8 cellular contexts compared by ENCODE assay signal in genomic region chr1:110879758-110880606, GRCh38. TPM values are rescaled to one million over a fixed set of nuclear protein-coding genes. Genes with fewer than 3 reads are reported as not detected.
DNase-seq lines count a peak whose midpoint lies in the region; ATAC-seq, FAIRE-seq and TF ChIP-seq lines count a peak whose summit lies in the region.

No MANE protein-coding gene starts in this region.

- peak overlapping the region; percentile 5; the same call in 1 of the 2 replicates for H3K4me3 ChIP-seq in K562

- POLR2A ChIA-PET in K562 (lab: Yijun Ruan, JAX): interaction anchor here (1.4 to 2.4 kb wide), 2 partner anchors 11 to 18 kb away, joined by 3 to 11 read pairs; no protein-coding TSS in a partner anchor

- in situ Hi-C loops in K562 (cut with MboI): no loop called here

- 6% methylated on average over 7 of the region's 7 CpGs for WGBS in K562 (ENCODE audit: insufficient coverage, low coverage, missing lambda C conversion rate)

- H3K36me3 ChIP-seq in K562 (ENCODE audit: control insufficient read depth, insufficient read depth, low read length): peaks cover 8% of the 10 kb centered on the region; the same call in 2 of the 3 replicates

- no peaks in the 10 kb centered on the region for H3K9me3 ChIP-seq in K562 (replicated peaks; ENCODE audit: control insufficient read depth, insufficient read depth, low read depth, low read length)

- DNase-seq in SKM-1 (lab: John Stamatoyannopoulos, UW; ENCODE audit: unreplicated experiment): peak; percentile 27
- DNase-seq in K562 (ENCODE audit: extremely low read depth in 1 of 4, low spot score in 3 of 4): peak; percentile 58 to 95 (median 76)
- DNase-seq in stimulated activated CD8-positive, alpha-beta memory T cell treated with anti-CD3 and anti-CD28 coated beads, Interleukin-4, amount 100 ng/mL, for 48 hours: peak; percentile 69
- DNase-seq in germinal center (ENCODE audit: low spot score): no peak
- no peak for DNase-seq in posterior cingulate gyrus

- BruUV-seq in K562 (replicated peaks; lab: Mats Ljungman, UMichigan): TSS peak; percentile 96

- peak overlapping the region; percentile 76 for H3K4me2 ChIP-seq in K562 (ENCODE audit: insufficient read depth, low read length)

- peak overlapping the region; percentile 87 for H2AFZ ChIP-seq in K562 (ENCODE audit: low read depth, low read length)

- peak overlapping the region in 1 of 2 experiments; percentile 64; a peak in 3 of 4 replicates for H3K9ac ChIP-seq in K562 (ENCODE audit: insufficient read depth in 1 of 2, low read depth in 2 of 2, low read length in 2 of 2)

- H3K79me2 ChIP-seq in K562 (ENCODE audit: control insufficient read depth, insufficient read depth, low read length): peaks cover 94% of the 10 kb centered on the region

- peak in 1 of 2 experiments; percentile 15; a peak in 1 of 4 replicates for TF ChIP-seq RAD21 in K562 (CRISPR knock-in tag; conservative IDR thresholded peaks at IDR 0.05 in 1 of 2, IDR thresholded peaks at IDR 0.05 in 1 of 2)

- peaks cover 6 to 61% of the 10 kb centered on the region in 2 experiments; a peak in 4 of 5 replicates for H3K4me1 ChIP-seq in K562 (replicated peaks in 1 of 2; ENCODE audit: control insufficient read depth in 2 of 2, insufficient read depth in 2 of 2, low read length in 2 of 2)

- CTCF ChIA-PET in K562 (lab: Yijun Ruan, JAX; ENCODE audit: low intra/inter-chr PET ratio): no interaction called here

- peak; percentile 97 for FAIRE-seq in K562 (lab: Jason Lieb, UNC)

- intact Hi-C loops in K562 (cut with micrococcal nuclease) (loop anchor here (2.0 kb wide), 1 partner anchor 83 kb away; the partner anchor contains the start of gene LRIF1), posterior cingulate gyrus (cut with DNase I) (no loop called here)

- H3K9me1 ChIP-seq in K562 (ENCODE audit: control insufficient read depth, insufficient read depth, low read length): no peaks in the 10 kb centered on the region

- TF ChIP-seq POLR2A in K562 (conservative IDR thresholded peaks at IDR 0.05): peak; percentile 66

- no peak for TF ChIP-seq CTCF in K562 (IDR thresholded peaks at IDR 0.05 in 2 of 3, conservative IDR thresholded peaks at IDR 0.05 in 1 of 3; ENCODE audit: insufficient read depth in 2 of 3, low read depth in 1 of 3, low read length in 3 of 3)

- ATAC-seq in GM18517 (IDR thresholded peaks at IDR 0.05; ENCODE audit: unreplicated experiment) (peak; percentile 51), HG02798 (IDR thresholded peaks at IDR 0.05; ENCODE audit: poor library complexity, unreplicated experiment) (peak; percentile 61), K562 (peak; percentile 87), HG03280 (IDR thresholded peaks at IDR 0.05; ENCODE audit: unreplicated experiment) (no peak)

- no peaks in the 10 kb centered on the region for H4K20me1 ChIP-seq in K562 (replicated peaks; ENCODE audit: control insufficient read depth, insufficient read depth, low read length)

- peak; percentile 91 for TF ChIP-seq EP300 in K562 (IDR thresholded peaks at IDR 0.05; ENCODE audit: low read length)

- peak overlapping the region; percentile 93 for H3K27ac ChIP-seq in K562 (ENCODE audit: extremely low read depth, low read depth, low read length)

- H3K27me3 ChIP-seq in K562 (ENCODE audit: control insufficient read depth in 2 of 2, insufficient read depth in 2 of 2, low read length in 2 of 2): no peaks in the 10 kb centered on the region

TF ChIP-seq in K562, 482 proteins besides CTCF, POLR2A, EP300 and RAD21 (continues in another document):
- TF ChIP-seq, protein P1, sequence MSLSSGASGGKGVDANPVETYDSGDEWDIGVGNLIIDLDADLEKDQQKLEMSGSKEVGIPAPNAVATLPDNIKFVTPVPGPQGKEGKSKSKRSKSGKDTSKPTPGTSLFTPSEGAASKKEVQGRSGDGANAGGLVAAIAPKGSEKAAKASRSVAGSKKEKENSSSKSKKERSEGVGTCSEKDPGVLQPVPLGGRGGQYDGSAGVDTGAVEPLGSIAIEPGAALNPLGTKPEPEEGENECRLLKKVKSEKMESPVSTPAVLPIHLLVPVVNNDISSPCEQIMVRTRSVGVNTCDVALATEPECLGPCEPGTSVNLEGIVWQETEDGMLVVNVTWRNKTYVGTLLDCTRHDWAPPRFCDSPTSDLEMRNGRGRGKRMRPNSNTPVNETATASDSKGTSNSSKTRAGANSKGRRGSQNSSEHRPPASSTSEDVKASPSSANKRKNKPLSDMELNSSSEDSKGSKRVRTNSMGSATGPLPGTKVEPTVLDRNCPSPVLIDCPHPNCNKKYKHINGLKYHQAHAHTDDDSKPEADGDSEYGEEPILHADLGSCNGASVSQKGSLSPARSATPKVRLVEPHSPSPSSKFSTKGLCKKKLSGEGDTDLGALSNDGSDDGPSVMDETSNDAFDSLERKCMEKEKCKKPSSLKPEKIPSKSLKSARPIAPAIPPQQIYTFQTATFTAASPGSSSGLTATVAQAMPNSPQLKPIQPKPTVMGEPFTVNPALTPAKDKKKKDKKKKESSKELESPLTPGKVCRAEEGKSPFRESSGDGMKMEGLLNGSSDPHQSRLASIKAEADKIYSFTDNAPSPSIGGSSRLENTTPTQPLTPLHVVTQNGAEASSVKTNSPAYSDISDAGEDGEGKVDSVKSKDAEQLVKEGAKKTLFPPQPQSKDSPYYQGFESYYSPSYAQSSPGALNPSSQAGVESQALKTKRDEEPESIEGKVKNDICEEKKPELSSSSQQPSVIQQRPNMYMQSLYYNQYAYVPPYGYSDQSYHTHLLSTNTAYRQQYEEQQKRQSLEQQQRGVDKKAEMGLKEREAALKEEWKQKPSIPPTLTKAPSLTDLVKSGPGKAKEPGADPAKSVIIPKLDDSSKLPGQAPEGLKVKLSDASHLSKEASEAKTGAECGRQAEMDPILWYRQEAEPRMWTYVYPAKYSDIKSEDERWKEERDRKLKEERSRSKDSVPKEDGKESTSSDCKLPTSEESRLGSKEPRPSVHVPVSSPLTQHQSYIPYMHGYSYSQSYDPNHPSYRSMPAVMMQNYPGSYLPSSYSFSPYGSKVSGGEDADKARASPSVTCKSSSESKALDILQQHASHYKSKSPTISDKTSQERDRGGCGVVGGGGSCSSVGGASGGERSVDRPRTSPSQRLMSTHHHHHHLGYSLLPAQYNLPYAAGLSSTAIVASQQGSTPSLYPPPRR (CRISPR knock-in tag; IDR thresholded peaks at IDR 0.05; ENCODE audit: borderline replicate concordance): 0 out of 2 replicates have a peak, but pooled peaks have one; percentile 46
- TF ChIP-seq, protein P2, sequence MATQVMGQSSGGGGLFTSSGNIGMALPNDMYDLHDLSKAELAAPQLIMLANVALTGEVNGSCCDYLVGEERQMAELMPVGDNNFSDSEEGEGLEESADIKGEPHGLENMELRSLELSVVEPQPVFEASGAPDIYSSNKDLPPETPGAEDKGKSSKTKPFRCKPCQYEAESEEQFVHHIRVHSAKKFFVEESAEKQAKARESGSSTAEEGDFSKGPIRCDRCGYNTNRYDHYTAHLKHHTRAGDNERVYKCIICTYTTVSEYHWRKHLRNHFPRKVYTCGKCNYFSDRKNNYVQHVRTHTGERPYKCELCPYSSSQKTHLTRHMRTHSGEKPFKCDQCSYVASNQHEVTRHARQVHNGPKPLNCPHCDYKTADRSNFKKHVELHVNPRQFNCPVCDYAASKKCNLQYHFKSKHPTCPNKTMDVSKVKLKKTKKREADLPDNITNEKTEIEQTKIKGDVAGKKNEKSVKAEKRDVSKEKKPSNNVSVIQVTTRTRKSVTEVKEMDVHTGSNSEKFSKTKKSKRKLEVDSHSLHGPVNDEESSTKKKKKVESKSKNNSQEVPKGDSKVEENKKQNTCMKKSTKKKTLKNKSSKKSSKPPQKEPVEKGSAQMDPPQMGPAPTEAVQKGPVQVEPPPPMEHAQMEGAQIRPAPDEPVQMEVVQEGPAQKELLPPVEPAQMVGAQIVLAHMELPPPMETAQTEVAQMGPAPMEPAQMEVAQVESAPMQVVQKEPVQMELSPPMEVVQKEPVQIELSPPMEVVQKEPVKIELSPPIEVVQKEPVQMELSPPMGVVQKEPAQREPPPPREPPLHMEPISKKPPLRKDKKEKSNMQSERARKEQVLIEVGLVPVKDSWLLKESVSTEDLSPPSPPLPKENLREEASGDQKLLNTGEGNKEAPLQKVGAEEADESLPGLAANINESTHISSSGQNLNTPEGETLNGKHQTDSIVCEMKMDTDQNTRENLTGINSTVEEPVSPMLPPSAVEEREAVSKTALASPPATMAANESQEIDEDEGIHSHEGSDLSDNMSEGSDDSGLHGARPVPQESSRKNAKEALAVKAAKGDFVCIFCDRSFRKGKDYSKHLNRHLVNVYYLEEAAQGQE (CRISPR knock-in tag; IDR thresholded peaks at IDR 0.05; ENCODE audit: low read depth): 0 out of 2 replicates have a peak, but pooled peaks have one; percentile 64
- no peak for TF ChIP-seq KLF13 (tag; IDR thresholded peaks at IDR 0.05; ENCODE audit: borderline replicate concordance, low read depth)
- TF ChIP-seq, protein P3, sequence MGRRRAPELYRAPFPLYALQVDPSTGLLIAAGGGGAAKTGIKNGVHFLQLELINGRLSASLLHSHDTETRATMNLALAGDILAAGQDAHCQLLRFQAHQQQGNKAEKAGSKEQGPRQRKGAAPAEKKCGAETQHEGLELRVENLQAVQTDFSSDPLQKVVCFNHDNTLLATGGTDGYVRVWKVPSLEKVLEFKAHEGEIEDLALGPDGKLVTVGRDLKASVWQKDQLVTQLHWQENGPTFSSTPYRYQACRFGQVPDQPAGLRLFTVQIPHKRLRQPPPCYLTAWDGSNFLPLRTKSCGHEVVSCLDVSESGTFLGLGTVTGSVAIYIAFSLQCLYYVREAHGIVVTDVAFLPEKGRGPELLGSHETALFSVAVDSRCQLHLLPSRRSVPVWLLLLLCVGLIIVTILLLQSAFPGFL (CRISPR knock-in tag; IDR thresholded peaks at IDR 0.05): no peak

RNA-seq across cellular contexts. Expression of gene CD53, which starts 7.0 kb away (rescaled TPM):
- total RNA-seq in K562 (2011; cell fraction: chromatin; rRNA removed; ENCODE audit: low replicate concordance): 62.6 and 66.9 TPM in 2 replicates
- total RNA-seq in K562 (2011; cell fraction: nucleolus; rRNA removed): 68.4 and 75.0 TPM in 2 replicates
- 78.3 and 90.2 TPM in 2 replicates for total RNA-seq in K562 (2011; cell fraction: nucleoplasm; rRNA removed)
- total RNA-seq in K562 (2014; rRNA removed) (63.5 and 79.5 TPM in 2 replicates), K562 (2014; rRNA removed; fragmentation: Illumina TruSeq; extraction: Trizol) (105 and 109 TPM in 2 replicates), K562 (2015; rRNA removed; fragmentation: Illumina TruSeq; extraction: Trizol) (206 and 220 TPM in 2 replicates), K562 (2021) (68.2 and 79.5 TPM in 2 replicates)
- polyA plus RNA-seq in K562 (2011; rRNA removed) (144 and 443 TPM in 2 replicates), K562 (2014; fragmentation: Illumina TruSeq; extraction: Trizol) (121 and 131 TPM in 2 replicates), K562 (2014; fragmentation: Nextera tagmentation; extraction: Ambion mirVana) (100 to 1,000 TPM; 161 to 172 TPM), K562 (2014; rRNA removed) (106 and 112 TPM in 2 replicates)
- polyA plus RNA-seq in K562 (2011; cell fraction: cytosol; rRNA removed): 92.6 and 440 TPM in 2 replicates
- 106 and 451 TPM in 2 replicates for polyA plus RNA-seq in K562 (2011; cell fraction: nucleus; rRNA removed)
- polyA plus RNA-seq in K562 (2012): 148 and 187 TPM in 2 replicates
- 164 and 437 TPM in 2 replicates for polyA minus RNA-seq in K562 (2011; rRNA and poly(A)+ RNA removed)
- polyA minus RNA-seq in K562 (2011; cell fraction: cytosol; rRNA and poly(A)+ RNA removed): 36.6 and 74.4 TPM in 2 replicates
- polyA minus RNA-seq in K562 (2011; cell fraction: nucleus; rRNA and poly(A)+ RNA removed): 21.5 and 140 TPM in 2 replicates

Comparison
In these comparisons a context has a peak if more than half of its experiments do, and no peak if none do; other contexts are left out.
1. DNase-seq: peak in SKM-1 (single experiment), K562 (4 of 4) and stimulated activated CD8-positive, alpha-beta memory T cell treated with anti-CD3 and anti-CD28 coated beads, Interleukin-4, amount 100 ng/mL, for 48 hours (single experiment); none in germinal center (single experiment) and posterior cingulate gyrus (0 of 10).